ENCODE assay signal across 8 cellular contexts in genomic region chr11:119205574-119206511, GRCh38. TPM values are rescaled to one million over a fixed set of nuclear protein-coding genes. Genes with fewer than 3 reads are reported as not detected.
DNase-seq lines count a peak whose midpoint lies in the region; ATAC-seq and TF ChIP-seq lines count a peak whose summit lies in the region.

Gene CBL (plus strand): TSS chr11:119206339. CDS start chr11:119206418, 79 bp downstream.

- H3K4me1 Mint-ChIP-seq in T-cell (peaks cover 39 to 47% (median 44%) of the 10 kb centered on the region in 3 donors), type B pancreatic cell (ENCODE audit: unreplicated experiment) (peaks cover 13% of the 10 kb centered on the region)

- 0 to 1% (median 0%) methylated on average over 55 to 89 of the region's 89 CpGs for WGBS in adipose tissue, 3 donors
- 0 to 1% methylated on average over 41 to 89 of the region's 89 CpGs for WGBS in heart right ventricle, 2 donors

- no peaks in the 10 kb centered on the region for H3K27me3 ChIP-seq in heart right ventricle

- peaks cover 0 to 49% (median 23%) of the 10 kb centered on the region in 9 donors for H3K4me1 ChIP-seq in heart right ventricle

- CTCF ChIA-PET in T-cell (lab: Charles Lee) = interaction anchor here (0.6 to 2.6 kb wide), 37 partner anchors 9 to 1253 kb away, joined by 3 to 25 read pairs (median 5); partner anchors contain the start of genes CENATAC (in 1 of the 2), DPAGT1 (in 1 of the 2), HINFP (in 1 of the 2) and NLRX1 (in 1 of the 2)

- no peaks in the 10 kb centered on the region for H3K36me3 ChIP-seq in heart right ventricle

- ATAC-seq in HG02759 (IDR thresholded peaks at IDR 0.05; ENCODE audit: unreplicated experiment) (peak; percentile 88), T-cell (replicated peaks in 1 of 4) (peak; percentile 87 to 92 (median 90)), heart right ventricle (peak; percentile 97 to 98 (median 98))

- H3K27me3 Mint-ChIP-seq in T-cell (no peaks in the 10 kb centered on the region), type B pancreatic cell (no peaks in the 10 kb centered on the region)

- TF ChIP-seq CTCF in GM12874 (IDR thresholded peaks at IDR 0.05; ENCODE audit: insufficient read depth, low read depth, low read length) (peak; percentile 95), heart right ventricle (IDR thresholded peaks at IDR 0.05) (peak; percentile 89 to 100 (median 94)), type B pancreatic cell (conservative IDR thresholded peaks at IDR 0.05) (peak; percentile 98)

- H3K36me3 Mint-ChIP-seq in T-cell (no peaks in the 10 kb centered on the region), type B pancreatic cell (no peaks in the 10 kb centered on the region)

- DNase-seq in NCI-H1417 (lab: John Stamatoyannopoulos, UW) (peak; percentile 94 to 97 (median 97)), T-cell (peak; percentile 84 to 99 (median 96)), heart right ventricle (peak; percentile 97), posterior cingulate gyrus (peak; percentile 91 to 98 (median 96)), type B pancreatic cell (ENCODE audit: extremely low spot score, unreplicated experiment) (peak; percentile 96)

- peak within 1 kb of the TSS; percentile 85 to 100 (median 94) for H3K4me3 ChIP-seq in heart right ventricle

- POLR2A ChIA-PET in T-cell (lab: Charles Lee) = interaction anchor here (0.6 to 0.7 kb wide), 3 partner anchors 59 to 208 kb away, joined by 3 to 11 read pairs (median 7); no protein-coding TSS in a partner anchor

- peak within 1 kb of the TSS; percentile 63 for H3K27ac ChIP-seq in adipose tissue (ENCODE audit: low read depth, low read length)
- peak within 1 kb of the TSS; percentile 85 to 98 (median 97) for H3K27ac ChIP-seq in heart right ventricle

- H3K27ac Mint-ChIP-seq in T-cell (peak within 1 kb of the TSS; percentile 86 to 89), type B pancreatic cell (peak within 1 kb of the TSS; percentile 97)

- H3K9me3 ChIP-seq in heart right ventricle = no peaks in the 10 kb centered on the region

- no peaks in the 10 kb centered on the region for H3K9me3 Mint-ChIP-seq in T-cell
- H3K9me3 Mint-ChIP-seq in type B pancreatic cell = no peaks in the 10 kb centered on the region

- H3K4me3 Mint-ChIP-seq in T-cell (peak within 1 kb of the TSS; percentile 93 to 100 (median 95)), type B pancreatic cell (peak within 1 kb of the TSS; percentile 99)

- intact Hi-C loops in heart right ventricle (cut with DNase I) (loop anchor here (2.0 to 10.0 kb wide), 12 partner anchors 39 to 129 kb away; partner anchors contain the start of genes MCAM (in 1 of the 10), NLRX1 (in 1 of the 10) and RNF26 (in 1 of the 10)), posterior cingulate gyrus (cut with DNase I) (loop anchor here (2.0 kb wide), 1 partner anchor 117 kb away; no protein-coding TSS in a partner anchor)

RNA-seq across cellular contexts. Expression of gene CBL, which starts in this region (rescaled TPM):
- 10 to 100 TPM; 40.9 to 42.2 (median 41.1) TPM for total RNA-seq in T-cell
- polyA plus RNA-seq in adipose tissue = 1 to 10 TPM; 1.7 to 7.3 (median 5.8) TPM
- 10 to 100 TPM in 2 of 10 donors, 1 to 10 TPM in 8; 7.3 to 15.6 (median 8.5) TPM for total RNA-seq in heart right ventricle
- polyA plus RNA-seq in heart right ventricle = 1 to 10 TPM; 2.7 to 8.0 TPM
- 14.4 and 21.1 TPM in 2 replicates for total RNA-seq in type B pancreatic cell (ENCODE audit: low replicate concordance)

Comparison
In these comparisons a context has a peak if more than half of its experiments do, and no peak if none do; other contexts are left out.
1. Peak in every context shown above with its lines: DNase-seq, ATAC-seq, H3K4me3 ChIP-seq and H3K27ac ChIP-seq.